15 cellular contexts compared by ENCODE assay signal in the genomic region with DNA sequence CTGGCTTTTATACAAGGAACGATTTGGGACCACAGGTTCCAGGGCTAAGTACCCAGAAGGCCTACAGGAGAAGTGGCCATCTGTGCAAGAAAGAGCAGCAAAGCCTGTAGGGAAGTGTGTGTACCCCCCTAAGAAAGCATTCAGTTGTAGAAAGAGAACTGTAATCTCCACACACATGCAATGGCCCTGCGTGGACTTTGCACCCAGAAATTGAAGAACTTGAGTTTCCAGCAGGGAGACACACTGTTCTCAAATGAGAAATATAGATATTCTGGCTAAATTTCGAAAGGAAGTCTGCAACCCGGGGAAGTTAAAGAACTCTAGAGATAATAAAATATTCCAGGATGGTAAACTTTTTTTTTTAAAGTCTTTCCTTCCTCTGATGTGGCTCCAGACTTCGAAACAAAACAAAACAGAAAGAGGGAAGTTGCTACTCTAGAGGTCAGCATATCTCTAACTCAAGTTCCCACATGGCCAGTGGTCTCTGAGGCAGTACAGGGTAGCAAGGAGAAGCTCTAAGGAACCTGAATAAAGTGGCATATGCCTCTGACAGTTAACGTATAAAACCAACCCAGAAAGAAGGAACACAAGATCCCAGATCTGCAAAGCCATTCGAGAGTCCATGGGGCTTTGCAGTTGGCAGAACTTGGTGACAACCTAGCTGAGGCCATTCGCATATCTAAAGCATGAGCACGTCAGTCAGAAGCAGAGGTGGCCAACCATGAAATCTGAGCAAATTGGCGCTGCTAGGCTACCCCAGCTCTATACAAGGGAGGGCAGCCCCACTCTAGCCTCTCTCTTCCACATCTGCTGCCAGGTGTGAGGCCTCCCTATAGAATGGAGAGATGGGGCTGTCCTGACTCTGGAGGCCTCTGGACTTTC. TPM values are rescaled to one million over a fixed set of nuclear protein-coding genes. Genes with fewer than 3 reads are reported as not detected.
DNase-seq lines count a peak whose midpoint lies in the region; ATAC-seq, FAIRE-seq and TF ChIP-seq lines count a peak whose summit lies in the region.
"Had no signal": no experiment of that assay in that cellular context is flagged by ENCODE, and none has a peak within 500 bp of the region (broad histone marks: within the 10 kb centered on the region; RNA-seq: fewer than 3 reads in every experiment).

No MANE protein-coding gene starts in this region.

- CTCF ChIA-PET in GM12878 (lab: Yijun Ruan, JAX), result interaction anchor here (0.5 to 1.0 kb wide), 2 partner anchors 103 to 250 kb away, joined by 3 to 4 read pairs; no protein-coding TSS in a partner anchor

- H3K27me3 ChIP-seq in BLaER1 (no peaks in the 10 kb centered on the region), GM12878 (replicated peaks in 1 of 2; ENCODE audit: control insufficient read depth in 2 of 2, insufficient read depth in 2 of 2, low read length in 1 of 2) (no peaks in the 10 kb centered on the region)
- H3K27me3 ChIP-seq: foreskin keratinocyte, MG63 had no signal

- POLR2A ChIA-PET in GM12878 (lab: Charles Lee), result no interaction called here

- H4K20me1 ChIP-seq in BLaER1, result 0 out of 2 replicates have a peak, but pooled peaks cover 7% of the 10 kb centered on the region
- no peaks in the 10 kb centered on the region for H4K20me1 ChIP-seq in GM12878 (ENCODE audit: control insufficient read depth, insufficient read depth)

- TF ChIP-seq EP300 in GM12878 (IDR thresholded peaks at IDR 0.05; ENCODE audit: borderline replicate concordance in 1 of 2, control insufficient read depth in 1 of 2, low read depth in 2 of 2, low read length in 2 of 2), result no peak

- H3K4me2 ChIP-seq in BLaER1, result peak overlapping the region; percentile 32
- H3K4me2 ChIP-seq in GM12878 (ENCODE audit: control insufficient read depth, insufficient read depth), result no peak overlapping the region

- no peak for TF ChIP-seq RAD21 in GM12878 (IDR thresholded peaks at IDR 0.05; ENCODE audit: insufficient read depth, low read depth, low read length)

- RAD21 ChIA-PET in GM12878 (lab: Charles Lee; ENCODE audit: unreplicated experiment), result interaction anchor here (1.5 kb wide), 1 partner anchor 39 kb away, joined by 3 read pairs; no protein-coding TSS in a partner anchor

- DNase-seq in GM12878 (ENCODE audit: low read depth, low spot score) (no peak), midbrain (lab: John Stamatoyannopoulos, UW) (peak; percentile 36), GM03348 (ENCODE audit: low spot score) (no peak)
- DNase-seq: activated effector memory CD4-positive, alpha-beta T cell treated with anti-CD3 and anti-CD28 coated beads, Interleukin-2, amount 50 U/mL, for 16 hours; foreskin keratinocyte; mesenchymal stem cell; MG63; SHP77 treated with DMSO at 0.1 percent for 48 hours had no signal

- no peak for TF ChIP-seq CTCF in GM12878 (IDR thresholded peaks at IDR 0.05 in 2 of 3, conservative IDR thresholded peaks at IDR 0.05 in 1 of 3; ENCODE audit: control insufficient read depth in 2 of 3, extremely low read depth in 1 of 3, insufficient read depth in 1 of 3, low read depth in 3 of 3, low read length in 3 of 3)

- WGBS in GM12878 (ENCODE audit: insufficient coverage, insufficient replicate concordance, low lambda C conversion rate, missing lambda C conversion rate), result 45% methylated on average over 10 of the region's 10 CpGs

- in situ Hi-C loops in GM12878 (cut with MboI), result no loop called here

- H3K4me1 ChIP-seq in BLaER1 (peaks cover 17% of the 10 kb centered on the region), GM12878 (ENCODE audit: control insufficient read depth, insufficient read depth, low read length) (no peaks in the 10 kb centered on the region)
- H3K4me1 ChIP-seq: foreskin keratinocyte had no signal

- H3K27ac ChIP-seq in BLaER1, result no peak overlapping the region
- peak overlapping the region; percentile 25 for H3K27ac ChIP-seq in KOPT-K1 (ENCODE audit: low read depth, low read length, poor library complexity, severe bottlenecking)
- H3K27ac ChIP-seq in GM12878 (ENCODE audit: control insufficient read depth, insufficient read depth), result no peak overlapping the region
- H3K27ac ChIP-seq: foreskin keratinocyte had no signal

- SMC1A ChIA-PET in GM12878 (lab: Charles Lee; ENCODE audit: uncharacterized antibody, unreplicated experiment), result interaction anchor here (1.5 to 1.8 kb wide), 2 partner anchors 7 to 38 kb away, joined by 3 to 4 read pairs; no protein-coding TSS in a partner anchor

- H3K36me3 ChIP-seq in BLaER1 (no peaks in the 10 kb centered on the region), KOPT-K1 (ENCODE audit: insufficient read depth, low read length) (no peaks in the 10 kb centered on the region), GM12878 (ENCODE audit: control insufficient read depth in 2 of 2, insufficient read depth in 2 of 2, low read length in 1 of 2) (no peaks in the 10 kb centered on the region)
- H3K36me3 ChIP-seq: MG63 had no signal

- ATAC-seq in GM12878 (peak; percentile 43), HG03439 (IDR thresholded peaks at IDR 0.05; ENCODE audit: unreplicated experiment) (no peak), HG02981 (IDR thresholded peaks at IDR 0.05; ENCODE audit: unreplicated experiment) (no peak), HG03159 (IDR thresholded peaks at IDR 0.05; ENCODE audit: unreplicated experiment) (no peak)
- ATAC-seq: foreskin keratinocyte had no signal

- intact Hi-C loops in GM12878 (cut with micrococcal nuclease; ENCODE audit: unreplicated experiment), result no loop called here

- no peaks in the 10 kb centered on the region for H3K9me3 ChIP-seq in BLaER1
- H3K9me3 ChIP-seq in KOPT-K1 (ENCODE audit: insufficient read depth, low read length, poor library complexity, severe bottlenecking), result no peaks in the 10 kb centered on the region
- no peaks in the 10 kb centered on the region for H3K9me3 ChIP-seq in GM12878 (replicated peaks; ENCODE audit: control insufficient read depth, insufficient read depth, low read length)
- H3K9me3 ChIP-seq: MG63 had no signal

- H3K9ac ChIP-seq in BLaER1 (no peak overlapping the region), GM12878 (ENCODE audit: control insufficient read depth, insufficient read depth, low read length) (no peak overlapping the region)

- H2AFZ ChIP-seq in GM12878 (ENCODE audit: control insufficient read depth, low read depth, low read length), result peak overlapping the region; percentile 23; the same call in 1 of the 2 replicates

- no TSS peak for BruUV-seq in GM12878 (replicated peaks; lab: Mats Ljungman, UMichigan)

- no peaks in the 10 kb centered on the region for H3K79me2 ChIP-seq in GM12878 (ENCODE audit: control insufficient read depth, insufficient read depth, low read length)

- H3K4me3 ChIP-seq in BLaER1 (no peak overlapping the region), GM12878 (no peak overlapping the region)
- H3K4me3 ChIP-seq: coronary artery, MG63 had no signal

- FAIRE-seq in GM12878 (lab: Jason Lieb, UNC), result no peak

- TF ChIP-seq POLR2A in GM12878 (IDR thresholded peaks at IDR 0.05; ENCODE audit: low read depth, low read length), result no peak

TF ChIP-seq in GM12878, 131 proteins besides CTCF, POLR2A, EP300 and RAD21:
- TF ChIP-seq, protein P1, sequence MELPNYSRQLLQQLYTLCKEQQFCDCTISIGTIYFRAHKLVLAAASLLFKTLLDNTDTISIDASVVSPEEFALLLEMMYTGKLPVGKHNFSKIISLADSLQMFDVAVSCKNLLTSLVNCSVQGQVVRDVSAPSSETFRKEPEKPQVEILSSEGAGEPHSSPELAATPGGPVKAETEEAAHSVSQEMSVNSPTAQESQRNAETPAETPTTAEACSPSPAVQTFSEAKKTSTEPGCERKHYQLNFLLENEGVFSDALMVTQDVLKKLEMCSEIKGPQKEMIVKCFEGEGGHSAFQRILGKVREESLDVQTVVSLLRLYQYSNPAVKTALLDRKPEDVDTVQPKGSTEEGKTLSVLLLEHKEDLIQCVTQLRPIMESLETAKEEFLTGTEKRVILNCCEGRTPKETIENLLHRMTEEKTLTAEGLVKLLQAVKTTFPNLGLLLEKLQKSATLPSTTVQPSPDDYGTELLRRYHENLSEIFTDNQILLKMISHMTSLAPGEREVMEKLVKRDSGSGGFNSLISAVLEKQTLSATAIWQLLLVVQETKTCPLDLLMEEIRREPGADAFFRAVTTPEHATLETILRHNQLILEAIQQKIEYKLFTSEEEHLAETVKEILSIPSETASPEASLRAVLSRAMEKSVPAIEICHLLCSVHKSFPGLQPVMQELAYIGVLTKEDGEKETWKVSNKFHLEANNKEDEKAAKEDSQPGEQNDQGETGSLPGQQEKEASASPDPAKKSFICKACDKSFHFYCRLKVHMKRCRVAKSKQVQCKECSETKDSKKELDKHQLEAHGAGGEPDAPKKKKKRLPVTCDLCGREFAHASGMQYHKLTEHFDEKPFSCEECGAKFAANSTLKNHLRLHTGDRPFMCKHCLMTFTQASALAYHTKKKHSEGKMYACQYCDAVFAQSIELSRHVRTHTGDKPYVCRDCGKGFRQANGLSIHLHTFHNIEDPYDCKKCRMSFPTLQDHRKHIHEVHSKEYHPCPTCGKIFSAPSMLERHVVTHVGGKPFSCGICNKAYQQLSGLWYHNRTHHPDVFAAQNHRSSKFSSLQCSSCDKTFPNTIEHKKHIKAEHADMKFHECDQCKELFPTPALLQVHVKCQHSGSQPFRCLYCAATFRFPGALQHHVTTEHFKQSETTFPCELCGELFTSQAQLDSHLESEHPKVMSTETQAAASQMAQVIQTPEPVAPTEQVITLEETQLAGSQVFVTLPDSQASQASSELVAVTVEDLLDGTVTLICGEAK (IDR thresholded peaks at IDR 0.05; ENCODE audit: borderline replicate concordance), result no peak
- TF ChIP-seq PAX5 (IDR thresholded peaks at IDR 0.05; ENCODE audit: borderline replicate concordance, low read depth, low read length), result 0 out of 2 replicates have a peak, but pooled peaks have one; percentile 11
- no peak for TF ChIP-seq ZSCAN29 (IDR thresholded peaks at IDR 0.05)
- no peak for TF ChIP-seq NR2C1 (IDR thresholded peaks at IDR 0.05)

RNA-seq across cellular contexts. Expression of a gene that starts 56.6 kb away (rescaled TPM):
- 410 and 467 TPM in 2 replicates for total RNA-seq in GM12878 (2013; cell fraction: nucleolus; rRNA removed)
- 63.2 and 74.4 TPM in 2 replicates for total RNA-seq in GM12878 (2014; rRNA removed)
- total RNA-seq in GM12878 (2014; rRNA removed; fragmentation: Illumina TruSeq; extraction: Trizol), result 70.7 and 71.4 TPM in 2 replicates
- 74.5 and 81.6 TPM in 2 replicates for total RNA-seq in GM12878 (2021)
- 34.7 TPM for polyA plus RNA-seq in GM12878 (2011; ENCODE audit: low read depth)
- polyA plus RNA-seq in GM12878 (2011; rRNA removed), result 44.1 and 67.7 TPM in 2 replicates
- 66.4 and 90.6 TPM in 2 replicates for polyA plus RNA-seq in GM12878 (2011; cell fraction: cytosol; rRNA removed)
- 61.5 and 64.7 TPM in 2 replicates for polyA plus RNA-seq in GM12878 (2011; cell fraction: nucleus; rRNA removed)
- 45.2 and 53.2 TPM in 2 replicates for polyA plus RNA-seq in GM12878 (2012)
- polyA plus RNA-seq in GM12878 (2014; fragmentation: Illumina TruSeq; extraction: Trizol), result 85.9 and 92.7 TPM in 2 replicates
- polyA plus RNA-seq in GM12878 (2014; fragmentation: Nextera tagmentation; extraction: Ambion mirVana), result 10 to 100 TPM; 22.6 to 26.1 TPM
- polyA plus RNA-seq in GM12878 (2014; rRNA removed), result 41.5 and 50.0 TPM in 2 replicates
- polyA plus RNA-seq in GM12878 (2016; fragmentation: Nextera tagmentation; extraction: Ambion mirVana), result 10 to 100 TPM; 43.0 to 45.9 TPM
- 194 and 201 TPM in 2 replicates for polyA minus RNA-seq in GM12878 (2011; rRNA and poly(A)+ RNA removed)
- 74.2 and 82.4 TPM in 2 replicates for polyA minus RNA-seq in GM12878 (2011; cell fraction: cytosol; rRNA and poly(A)+ RNA removed)
- polyA minus RNA-seq in GM12878 (2011; cell fraction: nucleus; rRNA and poly(A)+ RNA removed), result 198 and 264 TPM in 2 replicates
- total RNA-seq: foreskin keratinocyte had no signal
- polyA plus RNA-seq: BJ, foreskin keratinocyte had no signal
